8 cellular contexts compared by ENCODE assay signal in the genomic region with DNA sequence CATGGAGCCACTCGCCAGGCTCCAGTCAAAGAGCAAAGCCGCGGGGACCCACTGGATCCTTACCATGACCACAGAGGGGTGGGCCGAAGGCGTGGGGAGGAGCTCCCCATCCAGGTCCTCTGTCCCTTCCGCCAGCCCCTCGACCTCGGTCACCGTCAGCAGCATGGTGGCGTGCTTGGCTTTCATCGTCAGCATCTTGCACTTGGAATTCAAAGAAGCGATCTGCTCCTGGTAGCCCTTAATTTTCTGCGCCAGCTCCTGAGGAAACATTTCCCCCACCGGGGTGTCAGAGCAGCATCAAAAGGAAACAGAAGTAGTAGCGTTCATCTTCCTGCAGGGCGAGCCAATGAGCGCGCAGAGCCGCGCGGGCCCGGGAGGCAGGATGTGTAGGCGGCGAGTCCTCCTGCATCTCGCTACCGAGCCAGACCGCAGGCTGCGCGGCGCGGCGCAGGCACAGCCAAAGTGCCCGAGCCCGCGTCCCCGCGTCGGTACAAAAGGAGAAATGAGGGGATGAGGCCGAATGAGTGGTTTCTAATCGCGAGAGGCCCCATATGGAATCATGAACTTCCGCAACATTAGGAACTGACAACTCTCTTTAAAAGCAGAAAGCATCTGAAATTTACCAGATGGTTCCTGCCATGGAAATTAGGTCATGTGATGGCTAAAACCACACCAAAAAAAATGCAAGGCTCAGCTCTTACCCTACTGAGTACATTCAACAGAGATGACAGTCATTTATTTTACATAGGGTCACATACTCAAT.
A peak's percentile ranks its signal among the peaks of the same experiment; 100 is the strongest.
DNase-seq lines count a peak whose midpoint lies in the region; ATAC-seq and TF ChIP-seq lines count a peak whose summit lies in the region.

No MANE protein-coding gene starts in this region.

- peak overlapping the region; percentile 96 to 99 for H3K27ac Mint-ChIP-seq in stimulated activated naive CD8-positive, alpha-beta T cell treated with anti-CD3 and anti-CD28 coated beads, Interleukin-15, amount 100 ng/mL, for 72 hours

- ATAC-seq in GM21528 (IDR thresholded peaks at IDR 0.05; ENCODE audit: low FRiP score, unreplicated experiment) = peak; percentile 93
- peak; percentile 98 for ATAC-seq in RWPE2 (ENCODE audit: low read depth)
- ATAC-seq in stimulated activated naive CD8-positive, alpha-beta T cell treated with anti-CD3 and anti-CD28 coated beads, Interleukin-15, amount 100 ng/mL, for 72 hours = peak; percentile 96

- peak; percentile 19 for TF ChIP-seq EP300 in neural cell (conservative IDR thresholded peaks at IDR 0.05; ENCODE audit: poor library complexity, severe bottlenecking)

- no peaks in the 10 kb centered on the region for H3K27me3 Mint-ChIP-seq in stimulated activated naive CD8-positive, alpha-beta T cell treated with anti-CD3 and anti-CD28 coated beads, Interleukin-15, amount 100 ng/mL, for 72 hours

- no peaks in the 10 kb centered on the region for H3F3A ChIP-seq in neural cell (ENCODE audit: insufficient read depth, low read length, poor library complexity, severe bottlenecking)

- peak overlapping the region; percentile 94 to 99 for H3K4me3 Mint-ChIP-seq in stimulated activated naive CD8-positive, alpha-beta T cell treated with anti-CD3 and anti-CD28 coated beads, Interleukin-15, amount 100 ng/mL, for 72 hours

- H3K4me1 ChIP-seq in RWPE2 (ENCODE audit: insufficient read depth, poor library complexity, severe bottlenecking) = peaks cover 11% of the 10 kb centered on the region

- H3K9me3 ChIP-seq in RWPE2 (ENCODE audit: severe bottlenecking) (no peaks in the 10 kb centered on the region), neural cell (ENCODE audit: low read length) (no peaks in the 10 kb centered on the region)

- H3K36me3 ChIP-seq in RWPE2 (ENCODE audit: low read depth) (no peaks in the 10 kb centered on the region), neural cell (ENCODE audit: insufficient read depth, low read length) (no peaks in the 10 kb centered on the region)

- peak overlapping the region; percentile 87 for H2AFZ ChIP-seq in neural cell (ENCODE audit: low read depth, low read length)

- peak; percentile 73 for TF ChIP-seq RAD21 in neural cell (conservative IDR thresholded peaks at IDR 0.05)

- peaks cover 9% of the 10 kb centered on the region for H3K79me2 ChIP-seq in neural cell (replicated peaks; ENCODE audit: insufficient read depth, low read length)

- DNase-seq in DMS114 treated with DMSO at 0.1 percent for 48 hours (lab: John Stamatoyannopoulos, UW; ENCODE audit: unreplicated experiment) = peak; percentile 72
- peak; percentile 61 for DNase-seq in HuH-7.5 (ENCODE audit: low spot score)
- peak; percentile 76 for DNase-seq in RWPE2 (ENCODE audit: low spot score)
- peak; percentile 96 for DNase-seq in activated effector memory CD4-positive, alpha-beta T cell treated with anti-CD3 and anti-CD28 coated beads, Interleukin-2, amount 50 U/mL, for 16 hours
- peak; percentile 92 to 97 for DNase-seq in foreskin fibroblast
- DNase-seq in stimulated activated naive CD8-positive, alpha-beta T cell treated with anti-CD3 and anti-CD28 coated beads, Interleukin-15, amount 100 ng/mL, for 72 hours = peak; percentile 89 to 92

- TF ChIP-seq CTCF in RWPE2 (IDR thresholded peaks at IDR 0.05; ENCODE audit: poor library complexity, severe bottlenecking) = peak; percentile 59
- TF ChIP-seq CTCF in foreskin fibroblast (IDR thresholded peaks at IDR 0.05; ENCODE audit: low read depth, low read length) = peak; percentile 57
- TF ChIP-seq CTCF in neural cell (IDR thresholded peaks at IDR 0.05; ENCODE audit: poor library complexity, severe bottlenecking) = peak; percentile 87

- no peaks in the 10 kb centered on the region for H3K9me2 ChIP-seq in neural cell (ENCODE audit: insufficient read depth, low read length)

- no peaks in the 10 kb centered on the region for H4K20me1 ChIP-seq in neural cell (ENCODE audit: insufficient read depth)

- H3K9me3 Mint-ChIP-seq in stimulated activated naive CD8-positive, alpha-beta T cell treated with anti-CD3 and anti-CD28 coated beads, Interleukin-15, amount 100 ng/mL, for 72 hours = no peaks in the 10 kb centered on the region

- H3K4me2 ChIP-seq in neural cell (ENCODE audit: low read length) = peak overlapping the region; percentile 89

- peak overlapping the region; percentile 45 for H3K4me3 ChIP-seq in RWPE2 (ENCODE audit: severe bottlenecking)
- H3K4me3 ChIP-seq in foreskin fibroblast (ENCODE audit: low read depth in 1 of 2, low read length in 2 of 2) = peak overlapping the region; percentile 63 to 77
- peak overlapping the region; percentile 75 for H3K4me3 ChIP-seq in neural cell (ENCODE audit: low read length)

- H3K4me1 Mint-ChIP-seq in stimulated activated naive CD8-positive, alpha-beta T cell treated with anti-CD3 and anti-CD28 coated beads, Interleukin-15, amount 100 ng/mL, for 72 hours = peaks cover 30% of the 10 kb centered on the region

- no peaks in the 10 kb centered on the region for H3K27me3 ChIP-seq in RWPE2 (ENCODE audit: insufficient read depth, poor library complexity, severe bottlenecking)
- H3K27me3 ChIP-seq in neural cell (ENCODE audit: insufficient read depth, low read depth, low read length) = no peaks in the 10 kb centered on the region

- peak overlapping the region; percentile 76 for H3K9ac ChIP-seq in neural cell (ENCODE audit: low read length)

- peak overlapping the region; percentile 32 for H3K27ac ChIP-seq in RWPE2 (ENCODE audit: poor library complexity, severe bottlenecking)
- H3K27ac ChIP-seq in neural cell (ENCODE audit: low read length) = peak overlapping the region; percentile 82

TF ChIP-seq in neural cell, 6 proteins besides CTCF, POLR2A, EP300 and RAD21:
- TF ChIP-seq SMC3 (conservative IDR thresholded peaks at IDR 0.05; ENCODE audit: poor library complexity) (peak; percentile 83), EZH2 (IDR thresholded peaks at IDR 0.05; ENCODE audit: borderline replicate concordance, insufficient read depth, low read length, poor library complexity, severe bottlenecking) (no peak), TAF1 (IDR thresholded peaks at IDR 0.05; ENCODE audit: low read depth) (peak; percentile 75), MXI1 (conservative IDR thresholded peaks at IDR 0.05; ENCODE audit: poor library complexity, severe bottlenecking) (peak; percentile 75), POLR2AphosphoS5 (IDR thresholded peaks at IDR 0.05) (peak; percentile 50)
- TF ChIP-seq, protein P1, sequence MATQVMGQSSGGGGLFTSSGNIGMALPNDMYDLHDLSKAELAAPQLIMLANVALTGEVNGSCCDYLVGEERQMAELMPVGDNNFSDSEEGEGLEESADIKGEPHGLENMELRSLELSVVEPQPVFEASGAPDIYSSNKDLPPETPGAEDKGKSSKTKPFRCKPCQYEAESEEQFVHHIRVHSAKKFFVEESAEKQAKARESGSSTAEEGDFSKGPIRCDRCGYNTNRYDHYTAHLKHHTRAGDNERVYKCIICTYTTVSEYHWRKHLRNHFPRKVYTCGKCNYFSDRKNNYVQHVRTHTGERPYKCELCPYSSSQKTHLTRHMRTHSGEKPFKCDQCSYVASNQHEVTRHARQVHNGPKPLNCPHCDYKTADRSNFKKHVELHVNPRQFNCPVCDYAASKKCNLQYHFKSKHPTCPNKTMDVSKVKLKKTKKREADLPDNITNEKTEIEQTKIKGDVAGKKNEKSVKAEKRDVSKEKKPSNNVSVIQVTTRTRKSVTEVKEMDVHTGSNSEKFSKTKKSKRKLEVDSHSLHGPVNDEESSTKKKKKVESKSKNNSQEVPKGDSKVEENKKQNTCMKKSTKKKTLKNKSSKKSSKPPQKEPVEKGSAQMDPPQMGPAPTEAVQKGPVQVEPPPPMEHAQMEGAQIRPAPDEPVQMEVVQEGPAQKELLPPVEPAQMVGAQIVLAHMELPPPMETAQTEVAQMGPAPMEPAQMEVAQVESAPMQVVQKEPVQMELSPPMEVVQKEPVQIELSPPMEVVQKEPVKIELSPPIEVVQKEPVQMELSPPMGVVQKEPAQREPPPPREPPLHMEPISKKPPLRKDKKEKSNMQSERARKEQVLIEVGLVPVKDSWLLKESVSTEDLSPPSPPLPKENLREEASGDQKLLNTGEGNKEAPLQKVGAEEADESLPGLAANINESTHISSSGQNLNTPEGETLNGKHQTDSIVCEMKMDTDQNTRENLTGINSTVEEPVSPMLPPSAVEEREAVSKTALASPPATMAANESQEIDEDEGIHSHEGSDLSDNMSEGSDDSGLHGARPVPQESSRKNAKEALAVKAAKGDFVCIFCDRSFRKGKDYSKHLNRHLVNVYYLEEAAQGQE (IDR thresholded peaks at IDR 0.05; ENCODE audit: borderline replicate concordance) = no peak
TF ChIP-seq in neural cell: peak in this region for 4.

Comparison
In these comparisons a context has a peak if more than half of its experiments do, and no peak if none do; other contexts are left out.
1. Peak in every context shown above with its lines: DNase-seq, ATAC-seq, H3K4me3 ChIP-seq and H3K27ac ChIP-seq.